ENCODE assay signal across 6 cellular contexts in genomic region chr7:145539910-145540309, GRCh38.
"Had no signal": no experiment of that assay in that cellular context is flagged by ENCODE, and none has a peak within 500 bp of the region (broad histone marks: within the 10 kb centered on the region; RNA-seq: fewer than 3 reads in every experiment).

No MANE protein-coding gene starts in this region.

- DNase-seq: IMR-90, KBM-7, KG1 had no signal

- FAIRE-seq: HTR-8/SVneo had no signal

- H3K4me2 ChIP-seq: KMS-11 had no signal

- H3K27ac ChIP-seq: HL-60, KMS-11 had no signal

- H3K9ac ChIP-seq: KMS-11 had no signal
